Comparison of ENCODE assay signal across 15 cellular contexts in genomic region chr1:177249231-177249630, GRCh38.
A peak's percentile ranks its signal among the peaks of the same experiment; 100 is the strongest.
DNase-seq lines count a peak whose midpoint lies in the region; ATAC-seq and TF ChIP-seq lines count a peak whose summit lies in the region.
"Had no signal": no experiment of that assay in that cellular context is flagged by ENCODE, and none has a peak within 500 bp of the region (broad histone marks: within the 10 kb centered on the region; RNA-seq: fewer than 3 reads in every experiment).

No MANE protein-coding gene starts in this region.

- TF ChIP-seq EP300 in transverse colon (IDR thresholded peaks at IDR 0.05; ENCODE audit: low read depth): no peak

- no peak overlapping the region for H3K4ac ChIP-seq in neuronal stem cell (ENCODE audit: low read length)

- H3K36me3 ChIP-seq in transverse colon (no peaks in the 10 kb centered on the region), neuronal stem cell (replicated peaks in 1 of 2; ENCODE audit: control insufficient read depth in 2 of 2, insufficient read depth in 2 of 2, low read length in 2 of 2) (no peaks in the 10 kb centered on the region)
- H3K36me3 ChIP-seq: HAP-1 had no signal

- no peak overlapping the region for H4K8ac ChIP-seq in neuronal stem cell (ENCODE audit: low read depth, low read length)

- DNase-seq in DMS53 (lab: John Stamatoyannopoulos, UW): peak; percentile 15
- peak; percentile 16 for DNase-seq in DMS53 treated with DMSO at 0.1 percent for 48 hours (lab: John Stamatoyannopoulos, UW; ENCODE audit: unreplicated experiment)
- peak; percentile 26 to 30 for DNase-seq in left colon
- peak; percentile 41 for DNase-seq in transverse colon
- no peak for DNase-seq in activated T-cell treated with anti-CD3 and anti-CD28 coated beads, Interleukin-2, amount 50 U/mL, for 48 hours
- no peak for DNase-seq in neuronal stem cell (ENCODE audit: low spot score)
- DNase-seq: C1 segment of cervical spinal cord; Calu3; CD4-positive, alpha-beta memory T cell; COR-L47; DMS79 treated with DMSO at 0.1 percent for 48 hours; GF-D8; GOT3; HFFc6 had no signal

- peaks cover 0 to 18% (median 13%) of the 10 kb centered on the region in 4 donors for H3K4me1 ChIP-seq in transverse colon
- peaks cover 0 to 14% of the 10 kb centered on the region in 2 donors for H3K4me1 ChIP-seq in neuronal stem cell (ENCODE audit: control insufficient read depth in 2 of 2, insufficient read depth in 1 of 2, low read depth in 1 of 2, low read length in 2 of 2)
- H3K4me1 ChIP-seq: HAP-1 had no signal

- H3K9ac ChIP-seq in neuronal stem cell (ENCODE audit: low read depth, low read length, poor library complexity): no peak overlapping the region

- TF ChIP-seq POLR2A in transverse colon (IDR thresholded peaks at IDR 0.05): no peak

- no peak overlapping the region for H2BK5ac ChIP-seq in neuronal stem cell (ENCODE audit: low read length)

- ATAC-seq in left colon: peak; percentile 99

- H3K27ac ChIP-seq in transverse colon (peak overlapping the region; percentile 27 to 60 (median 55)), neuronal stem cell (replicated peaks; ENCODE audit: low read length) (no peak overlapping the region)

- no peak overlapping the region for H4K91ac ChIP-seq in neuronal stem cell (ENCODE audit: low read depth, low read length, poor library complexity)

- H3K27me3 ChIP-seq in transverse colon (no peaks in the 10 kb centered on the region), neuronal stem cell (ENCODE audit: control insufficient read depth in 3 of 3, insufficient read depth in 3 of 3, low read depth in 1 of 3, low read length in 3 of 3) (no peaks in the 10 kb centered on the region)

- H3K79me1 ChIP-seq in neuronal stem cell (ENCODE audit: low read depth, low read length): no peaks in the 10 kb centered on the region

- H2BK12ac ChIP-seq in neuronal stem cell (ENCODE audit: low read length): no peak overlapping the region

- H2AK5ac ChIP-seq in neuronal stem cell (ENCODE audit: low read depth, low read length): no peak overlapping the region

- in situ Hi-C loops in transverse colon (cut with MboI; ENCODE audit: low pct_ligation_motif_present in 1 of 4, low pct_unique_long_range_greater_than_20kb in 1 of 4, low sequenced_read_pairs in 3 of 4): no loop called here

- H2AFZ ChIP-seq in neuronal stem cell (ENCODE audit: low read length): no peak overlapping the region

- no peak overlapping the region for H2BK15ac ChIP-seq in neuronal stem cell (ENCODE audit: low read length)

- no peak overlapping the region for H3K4me2 ChIP-seq in neuronal stem cell (ENCODE audit: insufficient read depth, low read length, poor library complexity, severe bottlenecking)

- H3K18ac ChIP-seq in neuronal stem cell (ENCODE audit: low read length): no peak overlapping the region

- intact Hi-C loops in left colon (cut with DNase I, micrococcal nuclease): no loop called here
- intact Hi-C loops in transverse colon (cut with DNase I; ENCODE audit: low total_unique reads): no loop called here

- no peaks in the 10 kb centered on the region for H3K9me3 ChIP-seq in transverse colon
- H3K9me3 ChIP-seq in neuronal stem cell (replicated peaks in 1 of 2; ENCODE audit: control insufficient read depth in 2 of 2, insufficient read depth in 1 of 2, low read depth in 1 of 2, low read length in 2 of 2): no peaks in the 10 kb centered on the region
- H3K9me3 ChIP-seq: HAP-1 had no signal

- H3K4me3 ChIP-seq in transverse colon (no peak overlapping the region), neuronal stem cell (ENCODE audit: low read length in 2 of 2) (no peak overlapping the region)
- H3K4me3 ChIP-seq: HAP-1 had no signal

- no peak overlapping the region for H2BK120ac ChIP-seq in neuronal stem cell (ENCODE audit: low read depth, low read length)

- H3K23ac ChIP-seq in neuronal stem cell (ENCODE audit: low read depth, low read length, poor library complexity): no peak overlapping the region

- no peak for TF ChIP-seq CTCF in transverse colon (IDR thresholded peaks at IDR 0.05)

- no peak overlapping the region for H3K14ac ChIP-seq in neuronal stem cell (ENCODE audit: low read length)

Comparison
In these comparisons a context has a peak if more than half of its experiments do, and no peak if none do; other contexts are left out.
1. DNase-seq: peak in DMS53 (single experiment), DMS53 treated with DMSO at 0.1 percent for 48 hours (single experiment), left colon (2 of 2) and transverse colon (single experiment); none in activated T-cell treated with anti-CD3 and anti-CD28 coated beads, Interleukin-2, amount 50 U/mL, for 48 hours (0 of 2) and neuronal stem cell (single experiment).